In the genomic region with DNA sequence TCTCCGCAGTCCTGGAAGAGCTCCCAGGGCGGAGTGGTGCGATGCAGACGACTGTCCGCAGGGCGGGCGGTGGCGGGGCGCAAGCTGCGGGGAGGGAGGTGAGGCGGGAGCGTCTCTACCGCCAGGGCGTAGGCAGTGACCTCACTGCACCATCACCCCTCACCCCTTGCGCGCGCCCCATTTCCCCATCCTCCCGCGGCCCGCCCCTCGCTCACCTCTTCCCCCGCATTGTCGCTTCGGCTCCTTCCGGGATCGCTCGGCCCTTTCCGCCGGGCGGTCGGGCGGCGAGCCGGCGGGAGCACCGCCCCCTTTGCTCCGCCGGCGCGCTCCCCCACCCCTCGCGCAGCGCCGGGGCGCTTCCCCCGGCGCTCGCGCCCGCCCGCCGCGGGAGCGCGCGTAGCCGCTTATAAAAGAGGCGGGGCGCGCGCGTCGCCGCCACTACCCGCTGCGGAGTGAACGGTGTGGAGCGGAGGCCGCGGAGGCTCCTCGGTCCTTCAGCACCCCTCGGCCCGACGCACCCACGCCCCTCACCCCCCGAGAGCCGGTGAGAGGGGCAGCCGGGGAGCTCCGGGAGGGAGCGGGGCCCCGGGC, we compare ENCODE assay signal across 8 cellular contexts. TPM values are rescaled to one million over a fixed set of nuclear protein-coding genes. Genes with fewer than 3 reads are reported as not detected.
DNase-seq lines count a peak whose midpoint lies in the region; ATAC-seq lines count a peak whose summit lies in the region.

TSS of gene SPTAN1 (plus strand) at position 435 of the 591 bp plus-strand sequence. CDS start 14,154 bp downstream, outside the sequence.

- peak; percentile 78 for ATAC-seq in GM21390 (IDR thresholded peaks at IDR 0.05; ENCODE audit: unreplicated experiment)
- ATAC-seq in activated CD8-positive, alpha-beta memory T cell treated with anti-CD3 and anti-CD28 coated beads, Interleukin-2, amount 10 ng/mL, durations not matched to agents 7 days and 5 days = peak; percentile 81

- peak within 1 kb of the TSS; percentile 96 for H3K27ac Mint-ChIP-seq in activated CD8-positive, alpha-beta memory T cell treated with anti-CD3 and anti-CD28 coated beads, Interleukin-2, amount 10 ng/mL, durations not matched to agents 7 days and 5 days

- peak within 1 kb of the TSS; percentile 86 for H3K27ac ChIP-seq in mesodermal cell (ENCODE audit: low read depth, low read length, severe bottlenecking)

- H3K4me1 ChIP-seq in NT2/D1 (ENCODE audit: insufficient read depth, insufficient read length) (peaks cover 5% of the 10 kb centered on the region), mesodermal cell (ENCODE audit: control insufficient read depth, insufficient read depth, low read length, poor library complexity, severe bottlenecking) (peaks cover 45% of the 10 kb centered on the region)

- H3K27me3 ChIP-seq in NT2/D1 (ENCODE audit: insufficient read depth, insufficient read length) = no peaks in the 10 kb centered on the region

- WGBS in mesodermal cell (ENCODE audit: insufficient coverage in 2 of 2), 2 experiments = 0% methylated on average over 36 to 55 of the region's 81 CpGs

- in situ Hi-C loops in Caki2 (cut with HindIII; ENCODE audit: low pct_unique_long_range_greater_than_20kb, low sequenced_read_pairs) (no loop called here), endometrial microvascular endothelial cells (cut with HindIII; ENCODE audit: inconsistent ontology term, low pct_unique_long_range_greater_than_20kb, low sequenced_read_pairs) (no loop called here)

- CTCF ChIA-PET in activated CD8-positive, alpha-beta memory T cell treated with anti-CD3 and anti-CD28 coated beads, Interleukin-2, amount 10 ng/mL, durations not matched to agents 7 days and 5 days (lab: Charles Lee) = interaction anchor here (0.9 to 2.1 kb wide), 10 partner anchors 10 to 190 kb away, joined by 3 to 6 read pairs (median 4); partner anchors contain the start of genes PKN3 and URM1

- H3K9me3 Mint-ChIP-seq in activated CD8-positive, alpha-beta memory T cell treated with anti-CD3 and anti-CD28 coated beads, Interleukin-2, amount 10 ng/mL, durations not matched to agents 7 days and 5 days (ENCODE audit: low read depth) = no peaks in the 10 kb centered on the region

- H3K27me3 Mint-ChIP-seq in activated CD8-positive, alpha-beta memory T cell treated with anti-CD3 and anti-CD28 coated beads, Interleukin-2, amount 10 ng/mL, durations not matched to agents 7 days and 5 days = no peaks in the 10 kb centered on the region

- H3K4me3 ChIP-seq in NT2/D1 (ENCODE audit: insufficient read length, low read depth) = peak within 1 kb of the TSS; percentile 80
- H3K4me3 ChIP-seq in mesodermal cell (ENCODE audit: extremely low read depth, insufficient read depth, low read length, poor library complexity, severe bottlenecking) = peak within 1 kb of the TSS; percentile 79

- peak within 1 kb of the TSS; percentile 87 for H3K9ac ChIP-seq in NT2/D1 (ENCODE audit: insufficient read length, low read depth)

- peaks cover 35% of the 10 kb centered on the region for H3K4me1 Mint-ChIP-seq in activated CD8-positive, alpha-beta memory T cell treated with anti-CD3 and anti-CD28 coated beads, Interleukin-2, amount 10 ng/mL, durations not matched to agents 7 days and 5 days

- H3K36me3 Mint-ChIP-seq in activated CD8-positive, alpha-beta memory T cell treated with anti-CD3 and anti-CD28 coated beads, Interleukin-2, amount 10 ng/mL, durations not matched to agents 7 days and 5 days = no peaks in the 10 kb centered on the region

- DNase-seq in Caki2 (ENCODE audit: low read depth) (peak; percentile 86), HUDEP-2 (lab: John Stamatoyannopoulos, UW; ENCODE audit: unreplicated experiment in 76 of 76) (peak in 72 of 76 experiments; percentile 12 to 86 (median 67)), NT2/D1 (ENCODE audit: low read depth, low spot score) (peak; percentile 85)
- peak; percentile 96 for DNase-seq in activated CD8-positive, alpha-beta memory T cell treated with anti-CD3 and anti-CD28 coated beads, Interleukin-2, amount 10 ng/mL, durations not matched to agents 7 days and 5 days
- peak; percentile 87 for DNase-seq in stimulated activated CD8-positive, alpha-beta memory T cell treated with anti-CD3 and anti-CD28 coated beads, Interleukin-15, amount 100 ng/mL, for 24 hours (ENCODE audit: low read depth)

- H3K36me3 ChIP-seq in NT2/D1 (ENCODE audit: insufficient read depth, insufficient read length, low read length) (peaks cover 17% of the 10 kb centered on the region), mesodermal cell (ENCODE audit: control insufficient read depth, insufficient read depth, low read length) (no peaks in the 10 kb centered on the region)

- H3K9me3 ChIP-seq in NT2/D1 (ENCODE audit: insufficient read depth, low read length) (no peaks in the 10 kb centered on the region), mesodermal cell (ENCODE audit: control insufficient read depth, low read length) (no peaks in the 10 kb centered on the region)

- H3K4me3 Mint-ChIP-seq in activated CD8-positive, alpha-beta memory T cell treated with anti-CD3 and anti-CD28 coated beads, Interleukin-2, amount 10 ng/mL, durations not matched to agents 7 days and 5 days = no peak within 1 kb of the TSS

RNA-seq across cellular contexts. Expression of gene SPTAN1, which starts in this region (rescaled TPM):
- 100 and 104 TPM in 2 replicates for total RNA-seq in Caki2 (2014; rRNA removed; shearing (Covaris generic); ENCODE audit: low replicate concordance)
- total RNA-seq in activated CD8-positive, alpha-beta memory T cell treated with anti-CD3 and anti-CD28 coated beads, Interleukin-2, amount 10 ng/mL, durations not matched to agents 7 days and 5 days = 100 to 1,000 TPM; 275 to 315 TPM
- 221 TPM for total RNA-seq in endometrial microvascular endothelial cells (ENCODE audit: inconsistent ontology term)
- polyA plus RNA-seq in mesodermal cell (2013, experiment 1 of 2) = 165 TPM
- 138 TPM for polyA plus RNA-seq in mesodermal cell (2013, experiment 2 of 2)

Comparison
In these comparisons a context has a peak if more than half of its experiments do, and no peak if none do; other contexts are left out.
1. Peak in every context shown above with its lines: DNase-seq, ATAC-seq, H3K4me3 ChIP-seq and H3K27ac ChIP-seq.